1 cellular context compared by ENCODE assay signal in the genomic region with DNA sequence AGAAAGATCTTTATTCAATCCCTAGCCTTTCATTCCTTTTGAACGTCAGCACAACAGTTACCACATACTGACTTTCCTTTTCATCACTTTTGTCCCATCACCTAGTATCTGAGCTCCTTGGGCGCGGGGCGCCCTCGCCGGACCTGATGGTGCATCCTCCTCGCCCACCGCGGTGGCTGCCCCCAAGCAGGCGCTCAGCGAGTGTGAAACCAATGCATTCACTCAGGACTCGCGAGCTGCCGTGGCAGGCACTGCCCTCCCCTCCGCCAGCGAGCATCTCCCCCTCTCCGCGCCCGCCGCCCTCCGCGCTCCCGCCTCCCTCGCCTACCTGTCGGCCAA.
TF ChIP-seq lines count a peak whose summit lies in the region.

No MANE protein-coding gene starts in this region.

TF ChIP-seq in endothelial cell of umbilical vein, 7 proteins besides CTCF, POLR2A, EP300 and RAD21:
- no peak for TF ChIP-seq GATA2 (IDR thresholded peaks at IDR 0.05; ENCODE audit: insufficient read depth, insufficient read length, low read depth, low read length)
- no peak for TF ChIP-seq POLR2AphosphoS5 (IDR thresholded peaks at IDR 0.05; ENCODE audit: insufficient read depth, low read depth, low read length)
- no peak for TF ChIP-seq EZH2 (IDR thresholded peaks at IDR 0.05; ENCODE audit: borderline replicate concordance, low read depth, low read length, severe bottlenecking)
- TF ChIP-seq, protein P1, sequence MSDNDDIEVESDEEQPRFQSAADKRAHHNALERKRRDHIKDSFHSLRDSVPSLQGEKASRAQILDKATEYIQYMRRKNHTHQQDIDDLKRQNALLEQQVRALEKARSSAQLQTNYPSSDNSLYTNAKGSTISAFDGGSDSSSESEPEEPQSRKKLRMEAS (IDR thresholded peaks at IDR 0.05; ENCODE audit: insufficient read depth, insufficient read length) = no peak
- no peak for TF ChIP-seq JUN (IDR thresholded peaks at IDR 0.05; ENCODE audit: borderline replicate concordance, insufficient read depth, insufficient read length, low read depth)
- TF ChIP-seq FOS (IDR thresholded peaks at IDR 0.05; ENCODE audit: borderline replicate concordance, insufficient read depth, low read length) = no peak
- TF ChIP-seq MYC (IDR thresholded peaks at IDR 0.05; ENCODE audit: low read depth, low read length) = no peak
